Comparison of ENCODE assay signal across 18 cellular contexts in genomic region chr7:44415510-44415909, GRCh38.
DNase-seq lines count a peak whose midpoint lies in the region; ATAC-seq, FAIRE-seq and TF ChIP-seq lines count a peak whose summit lies in the region.
"Had no signal": no experiment of that assay in that cellular context is flagged by ENCODE, and none has a peak within 500 bp of the region (broad histone marks: within the 10 kb centered on the region; RNA-seq: fewer than 3 reads in every experiment).

No MANE protein-coding gene starts in this region.

- 87% methylated on average over 3 of the region's 3 CpGs for WGBS in A549 (ENCODE audit: missing lambda C conversion rate)
- WGBS in esophagus muscularis mucosa, result 69% methylated on average over 3 of the region's 3 CpGs

- peak overlapping the region; percentile 32; the same call in 2 of the 3 replicates for H3K4me2 ChIP-seq in A549

- H3K4me1 ChIP-seq in A549 (peaks cover 15% of the 10 kb centered on the region), RWPE2 (ENCODE audit: insufficient read depth, poor library complexity, severe bottlenecking) (peaks cover 23% of the 10 kb centered on the region), esophagus muscularis mucosa (no peaks in the 10 kb centered on the region)
- H3K4me1 ChIP-seq: gastroesophageal sphincter had no signal

- CTCF ChIA-PET in A549 (lab: Yijun Ruan, JAX), result interaction anchor here (2.3 kb wide), 1 partner anchor 174 kb away, joined by 9 read pairs; no protein-coding TSS in a partner anchor

- TF ChIP-seq EP300 in A549 (IDR thresholded peaks at IDR 0.05) (no peak), esophagus muscularis mucosa (IDR thresholded peaks at IDR 0.05) (no peak)

- no peak overlapping the region for H3K4me3 ChIP-seq in A549
- H3K4me3 ChIP-seq in RWPE2 (ENCODE audit: severe bottlenecking), result no peak overlapping the region
- H3K4me3 ChIP-seq in esophagus muscularis mucosa, result no peak overlapping the region
- H3K4me3 ChIP-seq: gastroesophageal sphincter, right atrium auricular region had no signal

- ATAC-seq in A549, result no peak
- ATAC-seq in RWPE2 (ENCODE audit: low read depth), result peak; percentile 50; the same call in 2 of the 3 replicates
- ATAC-seq in left colon, result no peak
- no peak for ATAC-seq in HG03521 (IDR thresholded peaks at IDR 0.05; ENCODE audit: unreplicated experiment)
- ATAC-seq: gastroesophageal sphincter had no signal

- TF ChIP-seq CTCF in A549 (IDR thresholded peaks at IDR 0.05), result no peak
- TF ChIP-seq CTCF in RWPE2 (IDR thresholded peaks at IDR 0.05; ENCODE audit: poor library complexity, severe bottlenecking), result no peak
- TF ChIP-seq CTCF in esophagus muscularis mucosa (IDR thresholded peaks at IDR 0.05), result no peak

- peaks cover 35% of the 10 kb centered on the region for H3K36me3 ChIP-seq in RWPE2 (ENCODE audit: low read depth)
- peaks cover 13 to 32% (median 14%) of the 10 kb centered on the region in 4 donors for H3K36me3 ChIP-seq in esophagus muscularis mucosa

- TF ChIP-seq RAD21 in A549 (conservative IDR thresholded peaks at IDR 0.05 in 1 of 2, IDR thresholded peaks at IDR 0.05 in 1 of 2), result no peak

- FAIRE-seq in A549 (lab: Jason Lieb, UNC), result no peak
- FAIRE-seq: HTR-8/SVneo had no signal

- H3K27me3 ChIP-seq in RWPE2 (ENCODE audit: insufficient read depth, poor library complexity, severe bottlenecking) (no peaks in the 10 kb centered on the region), esophagus muscularis mucosa (no peaks in the 10 kb centered on the region)
- H3K27me3 ChIP-seq: gastroesophageal sphincter, right atrium auricular region had no signal

- DNase-seq in A549 (ENCODE audit: low read depth in 1 of 2, low spot score in 1 of 2), result no peak
- DNase-seq in Daoy (ENCODE audit: low read depth), result peak; percentile 38
- DNase-seq in RWPE2 (ENCODE audit: low spot score), result no peak
- DNase-seq in esophagus muscularis mucosa (ENCODE audit: extremely low spot score), result peak; percentile 77
- no peak for DNase-seq in left colon
- no peak for DNase-seq in NCI-H446 treated with DMSO at 0.1 percent for 48 hours (lab: John Stamatoyannopoulos, UW)
- DNase-seq in GOT3 (lab: John Stamatoyannopoulos, UW), result no peak
- DNase-seq: activated CD4-positive, CD25-positive, alpha-beta regulatory T cell; activated CD8-positive, alpha-beta memory T cell treated with anti-CD3 and anti-CD28 coated beads, Interleukin-2, amount 50 U/mL, for 48 hours; immature natural killer cell; MM.1S; NCI-H2029; NCI-H524; OCI-M1 had no signal

- POLR2A ChIA-PET in A549 (lab: Yijun Ruan, JAX), result no interaction called here

- H3K9me3 ChIP-seq in A549, result 0 out of 3 replicates have a peak, but pooled peaks cover 8% of the 10 kb centered on the region
- peaks cover 5% of the 10 kb centered on the region for H3K9me3 ChIP-seq in RWPE2 (ENCODE audit: severe bottlenecking)
- no peaks in the 10 kb centered on the region for H3K9me3 ChIP-seq in esophagus muscularis mucosa
- H3K9me3 ChIP-seq: right atrium auricular region had no signal

- intact Hi-C loops in esophagus muscularis mucosa (cut with DNase I), result no loop called here
- intact Hi-C loops in left colon (cut with DNase I, micrococcal nuclease), result no loop called here

- H3K27ac ChIP-seq in A549, result no peak overlapping the region
- peak overlapping the region; percentile 76 for H3K27ac ChIP-seq in RWPE2 (ENCODE audit: poor library complexity, severe bottlenecking)
- H3K27ac ChIP-seq in esophagus muscularis mucosa (replicated peaks in 1 of 4), result no peak overlapping the region
- H3K27ac ChIP-seq: gastroesophageal sphincter, right atrium auricular region had no signal

- TF ChIP-seq POLR2A in A549 (IDR thresholded peaks at IDR 0.05; ENCODE audit: low read length), result no peak
- no peak for TF ChIP-seq POLR2A in esophagus muscularis mucosa (IDR thresholded peaks at IDR 0.05; ENCODE audit: low read depth)

TF ChIP-seq in A549, 52 proteins besides CTCF, POLR2A, EP300 and RAD21:
- TF ChIP-seq REST (IDR thresholded peaks at IDR 0.05) (no peak), JUNB (IDR thresholded peaks at IDR 0.05) (no peak), CEBPB (IDR thresholded peaks at IDR 0.05) (no peak), CBX8 (IDR thresholded peaks at IDR 0.05) (no peak), TP53 (CRISPR knock-in tag; IDR thresholded peaks at IDR 0.05) (no peak), FOXS1 (CRISPR knock-in tag; IDR thresholded peaks at IDR 0.05) (no peak), BHLHE40 (IDR thresholded peaks at IDR 0.05; ENCODE audit: low read depth, low read length) (no peak), HDAC2 (IDR thresholded peaks at IDR 0.05) (no peak), MYC (IDR thresholded peaks at IDR 0.05; ENCODE audit: borderline replicate concordance, low read length) (no peak), EHF (CRISPR knock-in tag; IDR thresholded peaks at IDR 0.05) (no peak), NPAS2 (CRISPR knock-in tag; IDR thresholded peaks at IDR 0.05; ENCODE audit: borderline replicate concordance) (no peak), GATA3 (IDR thresholded peaks at IDR 0.05; ENCODE audit: borderline replicate concordance) (no peak), ZFP36 (IDR thresholded peaks at IDR 0.05; ENCODE audit: borderline replicate concordance, partially characterized antibody) (no peak), CHD2 (IDR thresholded peaks at IDR 0.05; ENCODE audit: low read length, partially characterized antibody) (no peak), EHMT2 (IDR thresholded peaks at IDR 0.05; ENCODE audit: low read depth) (no peak), NFE2L2 (conservative IDR thresholded peaks at IDR 0.05; ENCODE audit: low read length) (no peak), TFCP2L1 (CRISPR knock-in tag; IDR thresholded peaks at IDR 0.05) (no peak), ATOH8 (CRISPR knock-in tag; IDR thresholded peaks at IDR 0.05; ENCODE audit: low read depth) (no peak)
- TF ChIP-seq, protein P1, sequence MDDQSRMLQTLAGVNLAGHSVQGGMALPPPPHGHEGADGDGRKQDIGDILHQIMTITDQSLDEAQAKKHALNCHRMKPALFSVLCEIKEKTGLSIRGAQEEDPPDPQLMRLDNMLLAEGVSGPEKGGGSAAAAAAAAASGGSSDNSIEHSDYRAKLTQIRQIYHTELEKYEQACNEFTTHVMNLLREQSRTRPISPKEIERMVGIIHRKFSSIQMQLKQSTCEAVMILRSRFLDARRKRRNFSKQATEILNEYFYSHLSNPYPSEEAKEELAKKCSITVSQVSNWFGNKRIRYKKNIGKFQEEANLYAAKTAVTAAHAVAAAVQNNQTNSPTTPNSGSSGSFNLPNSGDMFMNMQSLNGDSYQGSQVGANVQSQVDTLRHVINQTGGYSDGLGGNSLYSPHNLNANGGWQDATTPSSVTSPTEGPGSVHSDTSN (IDR thresholded peaks at IDR 0.05), result no peak
- TF ChIP-seq, protein P2, sequence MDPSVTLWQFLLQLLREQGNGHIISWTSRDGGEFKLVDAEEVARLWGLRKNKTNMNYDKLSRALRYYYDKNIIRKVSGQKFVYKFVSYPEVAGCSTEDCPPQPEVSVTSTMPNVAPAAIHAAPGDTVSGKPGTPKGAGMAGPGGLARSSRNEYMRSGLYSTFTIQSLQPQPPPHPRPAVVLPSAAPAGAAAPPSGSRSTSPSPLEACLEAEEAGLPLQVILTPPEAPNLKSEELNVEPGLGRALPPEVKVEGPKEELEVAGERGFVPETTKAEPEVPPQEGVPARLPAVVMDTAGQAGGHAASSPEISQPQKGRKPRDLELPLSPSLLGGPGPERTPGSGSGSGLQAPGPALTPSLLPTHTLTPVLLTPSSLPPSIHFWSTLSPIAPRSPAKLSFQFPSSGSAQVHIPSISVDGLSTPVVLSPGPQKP (IDR thresholded peaks at IDR 0.05; ENCODE audit: low read depth, low read length), result no peak

Comparison
In these comparisons a context has a peak if more than half of its experiments do, and no peak if none do; other contexts are left out.
1. DNase-seq: peak in Daoy (single experiment) and esophagus muscularis mucosa (single experiment); none in A549 (0 of 2), RWPE2 (single experiment), left colon (0 of 2), NCI-H446 treated with DMSO at 0.1 percent for 48 hours (single experiment) and GOT3 (single experiment).